Comparison of ENCODE assay signal across 12 cellular contexts in genomic region chr10:101121661-101122045, GRCh38. TPM values are rescaled to one million over a fixed set of nuclear protein-coding genes. Genes with fewer than 3 reads are reported as not detected.
DNase-seq lines count a peak whose midpoint lies in the region; ATAC-seq and TF ChIP-seq lines count a peak whose summit lies in the region.
"Had no signal": no experiment of that assay in that cellular context is flagged by ENCODE, and none has a peak within 500 bp of the region (broad histone marks: within the 10 kb centered on the region; RNA-seq: fewer than 3 reads in every experiment).

No MANE protein-coding gene starts in this region.

- no peak overlapping the region for H3K4me2 ChIP-seq in SK-N-SH

- no peaks in the 10 kb centered on the region for H3K79me2 ChIP-seq in SK-N-SH (ENCODE audit: insufficient read depth)

- H3K36me3 ChIP-seq in SK-N-SH (replicated peaks in 1 of 2; ENCODE audit: control insufficient read depth in 1 of 2, insufficient read depth in 2 of 2, low read length in 1 of 2) = no peaks in the 10 kb centered on the region

- no peaks in the 10 kb centered on the region for H4K20me1 ChIP-seq in SK-N-SH (ENCODE audit: insufficient read depth)

- POLR2A ChIA-PET in SK-N-SH (lab: Yijun Ruan, JAX) = no interaction called here
- POLR2A ChIA-PET in activated B cell treated with CpG ODN at 0.5 μM for 24 hours (lab: Charles Lee) = interaction anchor here (0.5 kb wide), 1 partner anchor 1588 kb away, joined by 3 read pairs; no protein-coding TSS in a partner anchor

- peaks cover 43% of the 10 kb centered on the region for H3K27me3 Mint-ChIP-seq in activated B cell treated with CpG ODN at 0.5 μM for 24 hours
- H3K27me3 Mint-ChIP-seq in immature natural killer cell (ENCODE audit: low read depth in 3 of 3) = peaks cover 14 to 24% (median 20%) of the 10 kb centered on the region in 3 donors

- intact Hi-C loops in activated B cell treated with CpG ODN at 0.5 μM for 24 hours (cut with micrococcal nuclease) = loop anchor here (2.0 to 10.0 kb wide), 4 partner anchors 21 to 297 kb away; no protein-coding TSS in a partner anchor

- peaks cover 29% of the 10 kb centered on the region for H3K4me1 Mint-ChIP-seq in activated B cell treated with CpG ODN at 0.5 μM for 24 hours
- H3K4me1 Mint-ChIP-seq in immature natural killer cell = peaks cover 32 to 34% of the 10 kb centered on the region in 2 donors
- peaks cover 30% of the 10 kb centered on the region for H3K4me1 Mint-ChIP-seq in stimulated activated effector memory CD8-positive, alpha-beta T cell treated with anti-CD3 and anti-CD28 coated beads, Interleukin-12 subunit alpha, Interleukin-12 subunit beta, amount 100 ng/mL, for 72 hours

- H3K27ac Mint-ChIP-seq in activated B cell treated with CpG ODN at 0.5 μM for 24 hours (no peak overlapping the region), immature natural killer cell (peak overlapping the region in 3 of 6 donors; percentile 84 to 92 (median 90))
- H3K27ac Mint-ChIP-seq in stimulated activated effector memory CD8-positive, alpha-beta T cell treated with anti-CD3 and anti-CD28 coated beads, Interleukin-12 subunit alpha, Interleukin-12 subunit beta, amount 100 ng/mL, for 72 hours = no peak overlapping the region

- no peaks in the 10 kb centered on the region for H3K9me2 ChIP-seq in SK-N-SH

- H3K9me3 ChIP-seq in SK-N-SH = no peaks in the 10 kb centered on the region

- H3K27me3 ChIP-seq in SK-N-SH (ENCODE audit: insufficient read depth) = peaks cover 88% of the 10 kb centered on the region

- WGBS in SK-N-SH (ENCODE audit: low lambda C conversion rate) = 13% methylated on average over 6 of the region's 15 CpGs

- no peak overlapping the region for H3K27ac ChIP-seq in SK-N-SH (ENCODE audit: low read depth in 2 of 2, low read length in 1 of 2)

- TF ChIP-seq CTCF in SK-N-SH (IDR thresholded peaks at IDR 0.05) (no peak), activated B cell treated with CpG ODN at 0.5 μM for 24 hours (IDR thresholded peaks at IDR 0.05) (no peak)

- no peaks in the 10 kb centered on the region for H3F3A ChIP-seq in SK-N-SH (replicated peaks; ENCODE audit: insufficient read depth)

- H3K4me3 ChIP-seq in SK-N-SH (ENCODE audit: low read depth in 2 of 2, low read length in 1 of 2) = no peak overlapping the region

- no peak overlapping the region for H2AFZ ChIP-seq in SK-N-SH (ENCODE audit: low read depth)

- CTCF ChIA-PET in SK-N-SH (lab: Yijun Ruan, JAX) = interaction anchor here (0.8 to 7.1 kb wide), 8 partner anchors 9 to 71 kb away, joined by 3 to 90 read pairs (median 6); no protein-coding TSS in a partner anchor
- CTCF ChIA-PET in activated B cell treated with CpG ODN at 0.5 μM for 24 hours (lab: Charles Lee) = interaction anchor here (0.5 to 2.4 kb wide), 2 partner anchors 20 to 150 kb away, joined by 3 to 14 read pairs; no protein-coding TSS in a partner anchor

- no peaks in the 10 kb centered on the region for H3K36me3 Mint-ChIP-seq in activated B cell treated with CpG ODN at 0.5 μM for 24 hours (ENCODE audit: low read depth)
- no peaks in the 10 kb centered on the region for H3K36me3 Mint-ChIP-seq in immature natural killer cell
- H3K36me3 Mint-ChIP-seq in stimulated activated effector memory CD8-positive, alpha-beta T cell treated with anti-CD3 and anti-CD28 coated beads, Interleukin-12 subunit alpha, Interleukin-12 subunit beta, amount 100 ng/mL, for 72 hours = no peaks in the 10 kb centered on the region

- no peak overlapping the region for H3K9ac ChIP-seq in SK-N-SH

- ATAC-seq in SK-N-SH treated with all-trans-retinoic acid at 6 μM for 48 hours = no peak
- ATAC-seq in activated B cell treated with CpG ODN at 0.5 μM for 24 hours (ENCODE audit: low read depth) = peak; percentile 25
- peak; percentile 18 for ATAC-seq in stimulated activated effector memory CD8-positive, alpha-beta T cell treated with anti-CD3 and anti-CD28 coated beads, Interleukin-12 subunit alpha, Interleukin-12 subunit beta, amount 100 ng/mL, for 72 hours
- no peak for ATAC-seq in GM19023 (IDR thresholded peaks at IDR 0.05; ENCODE audit: unreplicated experiment)

- no peaks in the 10 kb centered on the region for H3K9me3 Mint-ChIP-seq in activated B cell treated with CpG ODN at 0.5 μM for 24 hours
- peaks cover 0 to 1% (median 0%) of the 10 kb centered on the region in 6 donors for H3K9me3 Mint-ChIP-seq in immature natural killer cell
- no peaks in the 10 kb centered on the region for H3K9me3 Mint-ChIP-seq in stimulated activated effector memory CD8-positive, alpha-beta T cell treated with anti-CD3 and anti-CD28 coated beads, Interleukin-12 subunit alpha, Interleukin-12 subunit beta, amount 100 ng/mL, for 72 hours

- peaks cover 0 to 19% of the 10 kb centered on the region in 2 experiments; a peak in 1 of 4 replicates for H3K4me1 ChIP-seq in SK-N-SH (ENCODE audit: control insufficient read depth in 1 of 2, insufficient read depth in 2 of 2, low read depth in 1 of 2, low read length in 1 of 2)

- DNase-seq in SK-N-SH = peak; percentile 47
- no peak for DNase-seq in activated B cell treated with CpG ODN at 0.5 μM for 24 hours
- no peak for DNase-seq in immature natural killer cell
- DNase-seq in stimulated activated effector memory CD8-positive, alpha-beta T cell treated with anti-CD3 and anti-CD28 coated beads, Interleukin-12 subunit alpha, Interleukin-12 subunit beta, amount 100 ng/mL, for 72 hours (ENCODE audit: low spot score in 2 of 2) = no peak
- no peak for DNase-seq in medulla oblongata (ENCODE audit: extremely low spot score)
- DNase-seq in stimulated activated CD4-positive, alpha-beta T cell treated with anti-CD3 and anti-CD28 coated beads, Interleukin-4, amount 100 ng/mL, for 4 hours = no peak
- DNase-seq: 8988T, cortex of kidney, NCI-H1092 had no signal

- TF ChIP-seq RAD21 in SK-N-SH (IDR thresholded peaks at IDR 0.05; ENCODE audit: low read length) = no peak

- TF ChIP-seq EP300 in SK-N-SH (IDR thresholded peaks at IDR 0.05; ENCODE audit: borderline replicate concordance in 1 of 2, low read depth in 1 of 2, low read length in 1 of 2) = no peak

- H3K4me3 Mint-ChIP-seq in activated B cell treated with CpG ODN at 0.5 μM for 24 hours (peak overlapping the region; percentile 97), immature natural killer cell (peak overlapping the region; percentile 96 to 99 (median 97))
- peak overlapping the region; percentile 89 for H3K4me3 Mint-ChIP-seq in stimulated activated effector memory CD8-positive, alpha-beta T cell treated with anti-CD3 and anti-CD28 coated beads, Interleukin-12 subunit alpha, Interleukin-12 subunit beta, amount 100 ng/mL, for 72 hours

TF ChIP-seq in SK-N-SH, 30 proteins besides CTCF, POLR2A, EP300 and RAD21 (continues in another document):
- TF ChIP-seq ZBTB33 (IDR thresholded peaks at IDR 0.05; ENCODE audit: borderline replicate concordance, low read depth) (no peak), FOXM1 (IDR thresholded peaks at IDR 0.05; ENCODE audit: low read depth) (no peak), RXRA (IDR thresholded peaks at IDR 0.05; ENCODE audit: borderline replicate concordance, low read depth) (no peak), FOSL2 (IDR thresholded peaks at IDR 0.05; ENCODE audit: borderline replicate concordance, low read depth) (no peak), TEAD4 (IDR thresholded peaks at IDR 0.05; ENCODE audit: borderline replicate concordance, insufficient read depth) (no peak)

TF ChIP-seq in SK-N-SH treated with all-trans-retinoic acid at 6 μM for 48 hours, 23 proteins besides CTCF, POLR2A, EP300 and RAD21 (continues in another document):
- TF ChIP-seq ZC3H10 (CRISPR knock-in tag; IDR thresholded peaks at IDR 0.05) (no peak), ZFP30 (CRISPR knock-in tag; IDR thresholded peaks at IDR 0.05) (no peak), CSDC2 (CRISPR knock-in tag; IDR thresholded peaks at IDR 0.05) (no peak), PPARA (CRISPR knock-in tag; IDR thresholded peaks at IDR 0.05; ENCODE audit: borderline replicate concordance) (no peak), ISL1 (CRISPR knock-in tag; IDR thresholded peaks at IDR 0.05) (no peak), ZFP3 (CRISPR knock-in tag; IDR thresholded peaks at IDR 0.05) (no peak), ZNF8 (CRISPR knock-in tag; IDR thresholded peaks at IDR 0.05) (no peak), CREB5 (CRISPR knock-in tag; IDR thresholded peaks at IDR 0.05; ENCODE audit: low read depth) (no peak), OSR1 (CRISPR knock-in tag; IDR thresholded peaks at IDR 0.05) (no peak), BACH2 (CRISPR knock-in tag; IDR thresholded peaks at IDR 0.05; ENCODE audit: borderline replicate concordance) (no peak)
- TF ChIP-seq, protein P1, sequence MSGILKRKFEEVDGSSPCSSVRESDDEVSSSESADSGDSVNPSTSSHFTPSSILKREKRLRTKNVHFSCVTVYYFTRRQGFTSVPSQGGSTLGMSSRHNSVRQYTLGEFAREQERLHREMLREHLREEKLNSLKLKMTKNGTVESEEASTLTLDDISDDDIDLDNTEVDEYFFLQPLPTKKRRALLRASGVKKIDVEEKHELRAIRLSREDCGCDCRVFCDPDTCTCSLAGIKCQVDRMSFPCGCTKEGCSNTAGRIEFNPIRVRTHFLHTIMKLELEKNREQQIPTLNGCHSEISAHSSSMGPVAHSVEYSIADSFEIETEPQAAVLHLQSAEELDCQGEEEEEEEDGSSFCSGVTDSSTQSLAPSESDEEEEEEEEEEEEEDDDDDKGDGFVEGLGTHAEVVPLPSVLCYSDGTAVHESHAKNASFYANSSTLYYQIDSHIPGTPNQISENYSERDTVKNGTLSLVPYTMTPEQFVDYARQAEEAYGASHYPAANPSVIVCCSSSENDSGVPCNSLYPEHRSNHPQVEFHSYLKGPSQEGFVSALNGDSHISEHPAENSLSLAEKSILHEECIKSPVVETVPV (CRISPR knock-in tag; IDR thresholded peaks at IDR 0.05) = no peak

RNA-seq across cellular contexts. Expression of gene TLX1, which starts 9.4 kb away (rescaled TPM):
- polyA plus RNA-seq in SK-N-SH (2012; rRNA removed) = 0.02 TPM in 1 of 2 replicates, not detected in the other
- 0.03 TPM in 1 of 2 replicates, not detected in the other for polyA plus RNA-seq in SK-N-SH (2012; cell fraction: cytosol; rRNA removed)
- polyA plus RNA-seq in SK-N-SH (2012; cell fraction: nucleus; rRNA removed) = not detected in 2 replicates
- not detected in 2 replicates for total RNA-seq in activated B cell treated with CpG ODN at 0.5 μM for 24 hours
- polyA plus RNA-seq in immature natural killer cell = not detected
- total RNA-seq: activated CD8-positive, alpha-beta memory T cell treated with anti-CD3 and anti-CD28 coated beads for 36 hours had no signal

RNA-seq across cellular contexts. Expression of gene KAZALD1, which starts 59.9 kb away (rescaled TPM):
- polyA plus RNA-seq in SK-N-SH (2012; rRNA removed) (1.9 and 3.0 TPM in 2 replicates), immature natural killer cell (not detected)
- polyA plus RNA-seq in SK-N-SH (2012; cell fraction: cytosol; rRNA removed) = 0.84 and 1.4 TPM in 2 replicates
- polyA plus RNA-seq in SK-N-SH (2012; cell fraction: nucleus; rRNA removed) = 6.2 and 8.4 TPM in 2 replicates
- 0.58 TPM in 1 of 2 replicates, not detected in the other for total RNA-seq in activated B cell treated with CpG ODN at 0.5 μM for 24 hours

Comparison
In these comparisons a context has a peak if more than half of its experiments do, and no peak if none do; other contexts are left out.
1. ATAC-seq: peak in activated B cell treated with CpG ODN at 0.5 μM for 24 hours (single experiment) and stimulated activated effector memory CD8-positive, alpha-beta T cell treated with anti-CD3 and anti-CD28 coated beads, Interleukin-12 subunit alpha, Interleukin-12 subunit beta, amount 100 ng/mL, for 72 hours (single experiment); none in SK-N-SH treated with all-trans-retinoic acid at 6 μM for 48 hours (single experiment) and GM19023 (single experiment).
2. Peak in every context shown above with its lines, with median percentiles within 50 percentile points of each other: H3K4me3 Mint-ChIP-seq.